7 cellular contexts compared by ENCODE assay signal in the genomic region with DNA sequence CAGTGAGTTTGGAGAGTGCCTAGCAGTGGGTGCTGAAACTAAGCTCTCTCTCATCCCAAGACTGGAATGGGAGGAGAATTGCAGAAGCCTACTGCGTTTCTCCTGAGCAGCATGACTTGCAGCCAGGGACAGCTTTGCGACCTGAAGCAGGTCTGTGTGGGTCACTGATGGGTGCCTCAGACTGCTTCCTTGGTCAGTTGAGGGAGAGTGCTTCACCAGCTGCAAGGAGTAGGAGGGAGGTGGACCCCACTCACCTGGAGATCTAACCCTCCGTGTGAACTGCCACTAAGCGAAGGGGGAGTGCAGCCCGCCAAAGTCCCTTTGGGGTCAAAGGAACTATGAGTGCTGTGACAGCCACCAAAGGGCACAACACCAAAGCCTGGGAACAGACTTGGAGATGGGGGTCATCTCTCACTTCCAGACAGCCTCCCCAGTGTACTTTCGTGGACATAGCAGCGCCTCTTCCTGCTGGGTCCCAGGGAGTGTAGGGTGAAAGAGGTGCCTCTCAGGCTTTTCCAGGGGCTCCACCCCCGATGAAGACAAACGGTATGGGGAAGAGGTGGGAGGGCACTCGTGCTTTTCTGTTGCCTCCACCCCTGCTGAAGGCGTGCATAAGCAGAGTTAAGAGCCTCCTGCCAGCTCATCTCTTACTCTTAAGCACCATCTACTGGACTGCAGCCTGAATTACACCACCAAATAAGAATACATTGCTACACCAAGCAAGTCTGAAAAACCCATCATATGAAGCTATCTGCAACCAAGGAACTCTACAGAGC. TPM values are rescaled to one million over a fixed set of nuclear protein-coding genes. Genes with fewer than 3 reads are reported as not detected.
DNase-seq lines count a peak whose midpoint lies in the region; ATAC-seq and TF ChIP-seq lines count a peak whose summit lies in the region.

No MANE protein-coding gene starts in this region.

- H2AFZ ChIP-seq in smooth muscle cell (ENCODE audit: low read depth): no peak overlapping the region

- peak overlapping the region; percentile 43 for H3K4me3 ChIP-seq in adipocyte (ENCODE audit: low read length)
- no peak overlapping the region for H3K4me3 ChIP-seq in smooth muscle cell

- H3K36me3 ChIP-seq in adipocyte (ENCODE audit: control insufficient read depth, insufficient read depth, low read length, severe bottlenecking) (no peaks in the 10 kb centered on the region), smooth muscle cell (ENCODE audit: low read depth) (no peaks in the 10 kb centered on the region)

- H3K27me3 ChIP-seq in adipocyte (replicated peaks; ENCODE audit: control insufficient read depth, insufficient read depth, low read length): no peaks in the 10 kb centered on the region
- no peaks in the 10 kb centered on the region for H3K27me3 ChIP-seq in smooth muscle cell (ENCODE audit: low read depth)

- peak; percentile 93 for ATAC-seq in GM21529 (IDR thresholded peaks at IDR 0.05; ENCODE audit: unreplicated experiment)

- peak; percentile 65 for TF ChIP-seq CTCF in smooth muscle cell (IDR thresholded peaks at IDR 0.05; ENCODE audit: borderline replicate concordance, insufficient read depth, poor library complexity, severe bottlenecking)

- H3K9me3 ChIP-seq in adipocyte (ENCODE audit: control insufficient read depth, low read length) (no peaks in the 10 kb centered on the region), smooth muscle cell (replicated peaks; ENCODE audit: low read depth) (no peaks in the 10 kb centered on the region)

- H3F3A ChIP-seq in smooth muscle cell (ENCODE audit: low read depth): no peaks in the 10 kb centered on the region

- no peak overlapping the region for H3K27ac ChIP-seq in smooth muscle cell (ENCODE audit: low read depth)

- H3K4me2 ChIP-seq in smooth muscle cell: peak overlapping the region; percentile 52

- DNase-seq in GM04504 (ENCODE audit: low read depth) (peak; percentile 34), HT1080 (ENCODE audit: low read depth) (peak; percentile 73), OCI-M1 (lab: John Stamatoyannopoulos, UW) (peak; percentile 82), adipocyte (ENCODE audit: low read depth) (peak; percentile 88), iPS DF 19.7 (ENCODE audit: low read depth, low spot score) (peak; percentile 64), smooth muscle cell (lab: John Stamatoyannopoulos, UW; ENCODE audit: unreplicated experiment) (no peak)

- H3K4me1 ChIP-seq in adipocyte (ENCODE audit: control insufficient read depth, insufficient read depth, low read length): no peaks in the 10 kb centered on the region
- H3K4me1 ChIP-seq in smooth muscle cell (ENCODE audit: low read depth): no peaks in the 10 kb centered on the region

- H3K9ac ChIP-seq in adipocyte (ENCODE audit: low read length) (no peak overlapping the region), smooth muscle cell (ENCODE audit: low read depth) (no peak overlapping the region)

- no peaks in the 10 kb centered on the region for H3K79me2 ChIP-seq in smooth muscle cell (ENCODE audit: low read depth)

- WGBS in smooth muscle cell (ENCODE audit: low lambda C conversion rate): 46% methylated on average over 11 of the region's 11 CpGs

- no peaks in the 10 kb centered on the region for H4K20me1 ChIP-seq in smooth muscle cell (ENCODE audit: low read depth)

RNA-seq across cellular contexts. Expression of a gene that starts 34.3 kb away (rescaled TPM):
- 20.2 and 26.7 TPM in 2 replicates for total RNA-seq in HT1080 (2014; rRNA removed; shearing (Covaris generic))
- 27.0 and 28.8 TPM in 2 replicates for polyA plus RNA-seq in HT1080 (2015; cell fraction: cytosol; rRNA removed)
- 21.1 and 21.6 TPM in 2 replicates for polyA plus RNA-seq in HT1080 (2015; cell fraction: nucleus; rRNA removed)
- 24.0 and 24.7 TPM in 2 replicates for total RNA-seq in smooth muscle cell
- 6.7 and 22.7 TPM in 2 replicates for polyA plus RNA-seq in smooth muscle cell
